17 cellular contexts compared by ENCODE assay signal in the genomic region with DNA sequence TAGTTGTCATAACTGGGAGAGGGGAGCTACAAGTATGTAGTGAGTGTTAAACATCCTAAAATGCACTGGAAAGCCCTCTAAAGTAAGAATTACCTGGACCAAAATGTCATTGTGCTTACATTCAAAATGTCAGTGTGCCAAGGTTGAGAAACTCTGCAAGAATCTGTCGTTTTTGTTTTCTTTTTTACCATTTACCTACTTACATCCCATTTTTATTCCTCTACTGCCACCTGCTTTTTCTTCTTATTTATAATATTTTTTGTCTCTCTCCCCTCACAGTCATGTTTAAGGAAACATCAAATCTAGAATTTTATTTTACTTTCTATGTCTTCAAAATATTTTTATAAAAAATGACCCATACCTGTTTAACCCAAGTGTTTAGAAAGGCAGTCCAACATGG.
"Had no signal": no experiment of that assay in that cellular context is flagged by ENCODE, and none has a peak within 500 bp of the region (broad histone marks: within the 10 kb centered on the region; RNA-seq: fewer than 3 reads in every experiment).

No MANE protein-coding gene starts in this region.

- H3K27me3 ChIP-seq: colonic mucosa, foreskin keratinocyte, neutrophil, pancreas, sigmoid colon, upper lobe of right lung had no signal

- FAIRE-seq: pancreas, TTC549 had no signal

- H3K9me3 ChIP-seq: colonic mucosa, neutrophil, pancreas, sigmoid colon, thoracic aorta, upper lobe of right lung had no signal

- H3K4me1 ChIP-seq: colonic mucosa, foreskin keratinocyte, pancreas, sigmoid colon, upper lobe of right lung had no signal

- H3K4me3 ChIP-seq: colonic mucosa, pancreas, sigmoid colon, thoracic aorta, upper lobe of right lung had no signal

- DNase-seq: activated CD4-positive, alpha-beta T cell treated with anti-CD3 and anti-CD28 coated beads for 36 hours; activated CD4-positive, alpha-beta T cell treated with anti-CD3 and anti-CD28 coated beads, Interleukin-2, amount 50 U/mL, for 48 hours; activated naive CD8-positive, alpha-beta T cell treated with anti-CD3 and anti-CD28 coated beads for 36 hours; activated T-cell treated with anti-CD3 and anti-CD28 coated beads for 4 hours; caudate nucleus; colonic mucosa; foreskin keratinocyte; head of caudate nucleus; pancreas; sigmoid colon; stimulated activated CD4-positive, alpha-beta T cell treated with anti-CD3 and anti-CD28 coated beads, Interleukin-4, amount 100 ng/mL, for 4 hours; upper lobe of right lung had no signal

- H3K36me3 ChIP-seq: colonic mucosa, neutrophil, pancreas, sigmoid colon, thoracic aorta, upper lobe of right lung had no signal

- H3K27ac ChIP-seq: colonic mucosa, foreskin keratinocyte, neutrophil, pancreas, sigmoid colon, thoracic aorta, upper lobe of right lung had no signal

- ATAC-seq: activated CD4-positive, alpha-beta T cell treated with anti-CD3 and anti-CD28 coated beads for 36 hours; foreskin keratinocyte; natural killer cell treated with Interleukin-12 subunit alpha and Interleukin-12 subunit beta and Interleukin-15 and Interleukin-18, amount 100 ng/mL, for 72 hours; stimulated activated memory B cell treated with anti-CD40 and anti-IgM and Interleukin-4, amounts not matched to agents 10 μg/mL and 1 μg/mL and 100 μg/mL, for 72 hours; upper lobe of right lung had no signal
